In genomic region chr1:99634971-99635624, GRCh38 we compare ENCODE assay signal across 20 cellular contexts. TPM values are rescaled to one million over a fixed set of nuclear protein-coding genes. Genes with fewer than 3 reads are reported as not detected.
"Had no signal": no experiment of that assay in that cellular context is flagged by ENCODE, and none has a peak within 500 bp of the region (broad histone marks: within the 10 kb centered on the region; RNA-seq: fewer than 3 reads in every experiment).

No MANE protein-coding gene starts in this region.

- H3K9me3 ChIP-seq: left lung, ovary, prostate gland, tibial artery had no signal

- H3K4me3 ChIP-seq: hepatocyte, left lung, ovary, prostate gland, tibial artery had no signal

- H3K4me2 ChIP-seq: hepatocyte had no signal

- H3K79me2 ChIP-seq: hepatocyte had no signal

- H3K4me1 ChIP-seq: foreskin keratinocyte, left lung, prostate gland, tibial artery had no signal

- H3K27me3 ChIP-seq: foreskin keratinocyte, hepatocyte, left lung, ovary, tibial artery had no signal

- DNase-seq: activated CD4-positive, alpha-beta T cell treated with anti-CD3 and anti-CD28 coated beads, Interleukin-2, amount 10 ng/mL, durations not matched to agents 7 days and 5 days; activated CD4-positive, CD25-positive, alpha-beta regulatory T cell treated with anti-CD3 and anti-CD28 coated beads, Interleukin-2, amount 50 U/mL, for 72 hours; activated CD8-positive, alpha-beta memory T cell treated with anti-CD3 and anti-CD28 coated beads, Interleukin-2, amount 10 ng/mL, durations not matched to agents 7 days and 5 days; activated CD8-positive, alpha-beta T cell treated with anti-CD3 and anti-CD28 coated beads for 36 hours; activated gamma-delta T cell treated with Interleukin-2 at 50 U/mL for 16 hours; anterior cingulate cortex; caudate nucleus; dermis blood vessel endothelial cell; effector CD8-positive, alpha-beta T cell; foreskin keratinocyte; kidney glomerular epithelial cell; left lung; naive thymus-derived CD8-positive, alpha-beta T cell; ovary; stimulated activated CD4-positive, alpha-beta T cell treated with anti-CD3 and anti-CD28 coated beads, Interleukin-4, amount 100 ng/mL, for 4 hours; stimulated activated naive CD8-positive, alpha-beta T cell treated with anti-CD3 and anti-CD28 coated beads, Interleukin-15, Interleukin-2, amounts not matched to agents 100 U/mL and 50 U/mL, for 24 hours; tibial artery; WERI-Rb-1 had no signal

- ATAC-seq: activated CD8-positive, alpha-beta memory T cell treated with anti-CD3 and anti-CD28 coated beads, Interleukin-2, amount 10 ng/mL, durations not matched to agents 7 days and 5 days; activated CD8-positive, alpha-beta T cell treated with anti-CD3 and anti-CD28 coated beads for 36 hours; foreskin keratinocyte; left lung; naive thymus-derived CD8-positive, alpha-beta T cell; stimulated activated naive CD8-positive, alpha-beta T cell treated with anti-CD3 and anti-CD28 coated beads, Interleukin-15, Interleukin-2, amounts not matched to agents 100 U/mL and 50 U/mL, for 24 hours had no signal

- H3K36me3 ChIP-seq: left lung, ovary, prostate gland, tibial artery, WERI-Rb-1 had no signal

- H2AFZ ChIP-seq: hepatocyte had no signal

- H3K27ac ChIP-seq: foreskin keratinocyte, hepatocyte, left lung, ovary, prostate gland, tibial artery, WERI-Rb-1 had no signal

RNA-seq across cellular contexts. Expression of gene PALMD, which starts 10.8 kb away (rescaled TPM):
- total RNA-seq: activated CD4-positive, alpha-beta T cell treated with anti-CD3 and anti-CD28 coated beads, Interleukin-2, amount 10 ng/mL, durations not matched to agents 7 days and 5 days; activated CD8-positive, alpha-beta memory T cell treated with anti-CD3 and anti-CD28 coated beads, Interleukin-2, amount 10 ng/mL, durations not matched to agents 7 days and 5 days; activated CD8-positive, alpha-beta T cell treated with anti-CD3 and anti-CD28 coated beads for 36 hours; naive thymus-derived CD8-positive, alpha-beta T cell had no signal
- polyA plus RNA-seq: naive thymus-derived CD8-positive, alpha-beta T cell had no signal
